In genomic region chr9:9631302-9631701, GRCh38 we compare ENCODE assay signal across 15 cellular contexts.
DNase-seq lines count a peak whose midpoint lies in the region; ATAC-seq and TF ChIP-seq lines count a peak whose summit lies in the region.
"Had no signal": no experiment of that assay in that cellular context is flagged by ENCODE, and none has a peak within 500 bp of the region (broad histone marks: within the 10 kb centered on the region; RNA-seq: fewer than 3 reads in every experiment).

No MANE protein-coding gene starts in this region.

- no peak overlapping the region for H3K4ac ChIP-seq in H9 (ENCODE audit: low read depth, low read length)

- no peak overlapping the region for H3K4me3 Mint-ChIP-seq in H9
- H3K4me3 Mint-ChIP-seq: effector memory CD8-positive, alpha-beta T cell; naive B cell; T-helper 1 cell treated with Interleukin-12 subunit alpha and Interleukin-12 subunit beta and Interleukin-4 antibody, amounts not matched to agents 30 μg/mL and 1 μg/mL, for 36 hours had no signal

- no peak overlapping the region for H2BK15ac ChIP-seq in H9 (ENCODE audit: low read depth, low read length)

- no peak overlapping the region for H2BK20ac ChIP-seq in H9 (ENCODE audit: low read depth, low read length, poor library complexity, severe bottlenecking)

- no peak overlapping the region for H3K4me2 ChIP-seq in H9 (ENCODE audit: insufficient read depth, insufficient read length, low read length)

- no peaks in the 10 kb centered on the region for H3K79me1 ChIP-seq in H9 (ENCODE audit: insufficient read depth, low read depth, low read length, poor library complexity, severe bottlenecking)

- H3K9ac ChIP-seq in H9 (ENCODE audit: extremely low read depth, insufficient read length, low read length), result no peak overlapping the region

- H4K5ac ChIP-seq in H9 (ENCODE audit: insufficient read length, low read depth, low read length), result no peak overlapping the region

- H2BK5ac ChIP-seq in H9 (ENCODE audit: insufficient read length, low read length), result no peak overlapping the region

- TF ChIP-seq CTCF in H9 (conservative IDR thresholded peaks at IDR 0.05) (no peak), choroid plexus epithelial cell (conservative IDR thresholded peaks at IDR 0.05; ENCODE audit: low read depth, low read length) (no peak), uterus (IDR thresholded peaks at IDR 0.05) (no peak)

- H3K27me3 ChIP-seq in H9 (ENCODE audit: insufficient read depth, low read length), result no peaks in the 10 kb centered on the region
- H3K27me3 ChIP-seq in uterus, result no peaks in the 10 kb centered on the region
- H3K27me3 ChIP-seq: BE2C, brain microvascular endothelial cell had no signal

- no peak overlapping the region for H3K27ac ChIP-seq in H9 (ENCODE audit: insufficient read length, low read depth, low read length)
- no peak overlapping the region for H3K27ac ChIP-seq in uterus
- H3K27ac ChIP-seq: brain microvascular endothelial cell had no signal

- H3K18ac ChIP-seq in H9 (ENCODE audit: insufficient read length, low read depth, low read length), result no peak overlapping the region

- H2BK12ac ChIP-seq in H9 (ENCODE audit: insufficient read length, low read depth, low read length), result no peak overlapping the region

- ATAC-seq in GM18873 (IDR thresholded peaks at IDR 0.05; ENCODE audit: low FRiP score, unreplicated experiment), result peak; percentile 43
- peak; percentile 71 for ATAC-seq in HG03159 (IDR thresholded peaks at IDR 0.05; ENCODE audit: unreplicated experiment)
- no peak for ATAC-seq in activated naive CD4-positive, alpha-beta T cell treated with anti-CD3 and anti-CD28 coated beads, Interleukin-2, amount 50 U/mL, for 72 hours
- ATAC-seq: effector memory CD8-positive, alpha-beta T cell; left colon had no signal

- H3K56ac ChIP-seq in H9 (ENCODE audit: insufficient read length, low read depth, low read length), result no peak overlapping the region

- H4K91ac ChIP-seq in H9 (ENCODE audit: insufficient read length, low read depth, low read length), result no peak overlapping the region

- no peaks in the 10 kb centered on the region for H3K9me3 ChIP-seq in H9 (ENCODE audit: control insufficient read depth, low read depth, low read length)
- H3K9me3 ChIP-seq in uterus, result no peaks in the 10 kb centered on the region
- H3K9me3 ChIP-seq: BE2C had no signal

- H3K79me2 ChIP-seq in H9 (ENCODE audit: insufficient read depth, low read length), result no peaks in the 10 kb centered on the region

- WGBS in H9 (ENCODE audit: extremely low coverage, insufficient read length, low lambda C conversion rate), result no CpG with 5 or more reads among the region's 2 CpGs

- no peak overlapping the region for H2BK120ac ChIP-seq in H9 (ENCODE audit: low read depth, low read length, poor library complexity, severe bottlenecking)

- H3K36me3 Mint-ChIP-seq in H9 (ENCODE audit: insufficient read depth in 1 of 3, low read depth in 3 of 3), result no peaks in the 10 kb centered on the region
- no peaks in the 10 kb centered on the region for H3K36me3 Mint-ChIP-seq in activated naive CD4-positive, alpha-beta T cell treated with anti-CD3 and anti-CD28 coated beads, Interleukin-2, amount 50 U/mL, for 72 hours
- H3K36me3 Mint-ChIP-seq: naive B cell had no signal

- intact Hi-C loops in uterus (cut with DNase I; ENCODE audit: low total_unique reads), result no loop called here

- H2AK5ac ChIP-seq in H9 (ENCODE audit: insufficient read length, low read length), result no peak overlapping the region

- no peak overlapping the region for H3K4me3 ChIP-seq in choroid plexus epithelial cell (ENCODE audit: low read depth, low read length)
- no peak overlapping the region for H3K4me3 ChIP-seq in uterus

- no peak overlapping the region for H4K8ac ChIP-seq in H9 (replicated peaks; ENCODE audit: insufficient read length, low read depth, low read length)

- no peaks in the 10 kb centered on the region for H3K9me3 Mint-ChIP-seq in H9
- peaks cover 10 to 15% of the 10 kb centered on the region in 2 donors for H3K9me3 Mint-ChIP-seq in activated naive CD4-positive, alpha-beta T cell treated with anti-CD3 and anti-CD28 coated beads, Interleukin-2, amount 50 U/mL, for 72 hours
- H3K9me3 Mint-ChIP-seq: naive B cell; T-helper 1 cell treated with Interleukin-12 subunit alpha and Interleukin-12 subunit beta and Interleukin-4 antibody, amounts not matched to agents 30 μg/mL and 1 μg/mL, for 36 hours had no signal

- H3K4me1 ChIP-seq in H9 (ENCODE audit: insufficient read depth, low read length), result peaks cover 4% of the 10 kb centered on the region; the same call in 1 of the 2 replicates
- no peaks in the 10 kb centered on the region for H3K4me1 ChIP-seq in uterus
- H3K4me1 ChIP-seq: BE2C had no signal

- no peaks in the 10 kb centered on the region for H3K23me2 ChIP-seq in H9 (ENCODE audit: insufficient read length, low read depth, low read length, poor library complexity, severe bottlenecking)

- H2AFZ ChIP-seq in H9 (ENCODE audit: low read length), result no peak overlapping the region

- H3K36me3 ChIP-seq in uterus, result no peaks in the 10 kb centered on the region
- H3K36me3 ChIP-seq: BE2C, brain microvascular endothelial cell had no signal

- H3T11ph ChIP-seq in H9 (ENCODE audit: low read length), result no peak overlapping the region

- H3K27me3 Mint-ChIP-seq in H9 (ENCODE audit: low read depth), result no peaks in the 10 kb centered on the region
- H3K27me3 Mint-ChIP-seq: effector memory CD8-positive, alpha-beta T cell; naive B cell had no signal

- H4K20me1 ChIP-seq in H9 (ENCODE audit: control insufficient read depth, insufficient read depth, insufficient read length), result no peaks in the 10 kb centered on the region

- H3K23ac ChIP-seq in H9 (ENCODE audit: insufficient read length, low read depth, low read length), result no peak overlapping the region

- no peak for TF ChIP-seq POLR2A in uterus (IDR thresholded peaks at IDR 0.05)

- H3K27ac Mint-ChIP-seq in H9, result peak overlapping the region; percentile 49 to 96 (median 74); a peak in 5 of 7 replicates
- no peak overlapping the region for H3K27ac Mint-ChIP-seq in activated naive CD4-positive, alpha-beta T cell treated with anti-CD3 and anti-CD28 coated beads, Interleukin-2, amount 50 U/mL, for 72 hours
- H3K27ac Mint-ChIP-seq: activated T-helper 2 cell treated with anti-CD3 and anti-CD28 coated beads, Interferon-gamma antibody, Interleukin-2, Interleukin-4, amounts not matched to agents 10 μg/mL and 5 μg/mL and 100 μg/mL, durations not matched to agents 14 hours and 24 hours and 36 hours; effector memory CD8-positive, alpha-beta T cell; naive B cell; T-helper 1 cell treated with Interleukin-12 subunit alpha and Interleukin-12 subunit beta and Interleukin-4 antibody, amounts not matched to agents 30 μg/mL and 1 μg/mL, for 36 hours had no signal

- no peak overlapping the region for H3K14ac ChIP-seq in H9 (ENCODE audit: insufficient read depth, low read length)

- DNase-seq in H9 (no peak), choroid plexus epithelial cell (ENCODE audit: low read depth) (peak; percentile 1), uterus (no peak), SHP77 treated with DMSO at 0.1 percent for 48 hours (lab: John Stamatoyannopoulos, UW) (no peak), NCI-H69 (lab: John Stamatoyannopoulos, UW) (no peak)
- DNase-seq in activated naive CD4-positive, alpha-beta T cell treated with anti-CD3 and anti-CD28 coated beads, Interleukin-2, amount 50 U/mL, for 72 hours (ENCODE audit: low spot score in 2 of 2), result no peak
- DNase-seq: BE2C; brain microvascular endothelial cell; effector memory CD8-positive, alpha-beta T cell; left colon; naive B cell had no signal

- peaks cover 14 to 19% of the 10 kb centered on the region in 2 experiments for H3K4me1 Mint-ChIP-seq in H9
- H3K4me1 Mint-ChIP-seq: naive B cell had no signal

Comparison
In these comparisons a context has a peak if more than half of its experiments do, and no peak if none do; other contexts are left out.
1. ATAC-seq: peak in GM18873 (single experiment) and HG03159 (single experiment); none in activated naive CD4-positive, alpha-beta T cell treated with anti-CD3 and anti-CD28 coated beads, Interleukin-2, amount 50 U/mL, for 72 hours (0 of 2).
2. H3K27ac Mint-ChIP-seq: peak in H9 (3 of 3); none in activated naive CD4-positive, alpha-beta T cell treated with anti-CD3 and anti-CD28 coated beads, Interleukin-2, amount 50 U/mL, for 72 hours (0 of 2).